24 cellular contexts compared by ENCODE assay signal in genomic region chr17:8766731-8767130, GRCh38. TPM values are rescaled to one million over a fixed set of nuclear protein-coding genes. Genes with fewer than 3 reads are reported as not detected.
"Had no signal": no experiment of that assay in that cellular context is flagged by ENCODE, and none has a peak within 500 bp of the region (broad histone marks: within the 10 kb centered on the region; RNA-seq: fewer than 3 reads in every experiment).

No MANE protein-coding gene starts in this region.

- H3K36me3 ChIP-seq: gastrocnemius medialis, heart right ventricle, pancreas, right lobe of liver, stomach, thoracic aorta, transverse colon had no signal

- H3K9me3 ChIP-seq: gastrocnemius medialis, pancreas, right lobe of liver, stomach, thoracic aorta, transverse colon had no signal

- H3K27me3 ChIP-seq: gastrocnemius medialis, pancreas, right lobe of liver, transverse colon had no signal

- ATAC-seq: effector memory CD8-positive, alpha-beta T cell; gastrocnemius medialis; heart right ventricle; left lobe of liver; natural killer cell; pancreas; right lobe of liver had no signal

- H3K4me1 ChIP-seq: gastrocnemius medialis, heart right ventricle, pancreas, right lobe of liver, stomach, transverse colon had no signal

- FAIRE-seq: pancreas had no signal

- H3K4me3 ChIP-seq: gastrocnemius medialis, heart right ventricle, pancreas, right lobe of liver, skin epidermis, stomach, thoracic aorta, transverse colon had no signal

- DNase-seq: effector memory CD8-positive, alpha-beta T cell; gastrocnemius medialis; heart right ventricle; hypothalamus; natural killer cell; nucleus accumbens; pancreas; right lobe of liver; stimulated activated CD4-positive, alpha-beta T cell treated with anti-CD3 and anti-CD28 coated beads, Interleukin-12 subunit alpha, Interleukin-12 subunit beta, amount 100 ng/mL, for 4 hours; stimulated activated naive CD4-positive, alpha-beta T cell; stomach; substantia nigra; transverse colon had no signal

- H3K27ac ChIP-seq: gastrocnemius medialis, heart right ventricle, pancreas, right lobe of liver, skin epidermis, stomach, thoracic aorta, transverse colon had no signal

RNA-seq across cellular contexts. Expression of gene SPDYE4, which starts 8.4 kb away (rescaled TPM):
- total RNA-seq: epithelial cell of proximal tubule, gastrocnemius medialis, heart right ventricle, left lobe of liver, lower leg skin, mucosa of gallbladder, myocyte, natural killer cell, neural crest cell, progenitor cell of endocrine pancreas, renal cortical epithelial cell, right lobe of liver, stomach, thoracic aorta, transverse colon, urinary bladder had no signal
- polyA plus RNA-seq: heart right ventricle, pancreas, stomach, urinary bladder had no signal

RNA-seq across cellular contexts. Expression of gene CCDC42, which starts 22.1 kb away (rescaled TPM):
- total RNA-seq: epithelial cell of proximal tubule, gastrocnemius medialis, left lobe of liver, lower leg skin, mucosa of gallbladder, myocyte, neural crest cell, pancreas, progenitor cell of endocrine pancreas, renal cortical epithelial cell, right lobe of liver, stomach, thoracic aorta, transverse colon, urinary bladder had no signal
- polyA plus RNA-seq: heart right ventricle, stomach had no signal

RNA-seq across cellular contexts. Expression of gene MFSD6L, which starts 32.4 kb away (rescaled TPM):
- total RNA-seq: epithelial cell of proximal tubule, gastrocnemius medialis, left lobe of liver, myocyte, neural crest cell, renal cortical epithelial cell, right lobe of liver had no signal
